Comparison of ENCODE assay signal across 20 cellular contexts in the genomic region with DNA sequence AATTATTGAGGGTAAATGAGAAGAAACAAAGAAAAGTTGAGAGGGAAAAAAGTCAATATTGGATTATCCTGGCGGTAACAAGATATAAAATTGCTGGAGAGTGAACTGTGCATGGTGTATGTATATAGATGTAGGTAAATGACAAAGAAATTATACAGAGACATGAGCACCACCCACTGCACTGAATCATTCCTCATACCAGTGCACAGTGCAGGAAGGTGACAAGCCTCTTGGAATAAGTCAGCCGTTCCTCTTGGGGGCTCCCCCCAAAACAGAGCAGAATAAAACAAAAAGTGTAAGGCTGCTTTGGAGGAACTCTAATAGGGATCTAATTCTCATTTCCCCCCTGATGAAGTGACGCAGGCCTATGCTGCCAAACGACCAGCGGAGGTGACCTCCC.
"Had no signal": no experiment of that assay in that cellular context is flagged by ENCODE, and none has a peak within 500 bp of the region (broad histone marks: within the 10 kb centered on the region; RNA-seq: fewer than 3 reads in every experiment).

No MANE protein-coding gene starts in this region.

- H3K4me3 ChIP-seq: adrenal gland, esophagus squamous epithelium, prostate gland, skin epidermis, suprapubic skin, transverse colon, uterus had no signal

- H3K9me3 Mint-ChIP-seq: activated naive CD4-positive, alpha-beta T cell treated with anti-CD3 and anti-CD28 coated beads, Interleukin-2, amount 50 U/mL, for 72 hours; activated T-cell treated with anti-CD3 and anti-CD28 coated beads, Interleukin-2, amount 50 U/mL, for 72 hours; dendritic cell treated with granulocyte-macrophage colony-stimulating factor and Interleukin-4, amounts not matched to agents 40 ng/mL and 50 ng/mL, for 4 days; memory B cell; stimulated activated naive CD8-positive, alpha-beta T cell treated with anti-CD3 and anti-CD28 coated beads, Interleukin-15, amount 100 ng/mL, for 72 hours; T-helper 1 cell treated with Interleukin-12 subunit alpha and Interleukin-12 subunit beta and Interleukin-4 antibody, amounts not matched to agents 30 μg/mL and 1 μg/mL, for 36 hours had no signal

- H3K27ac Mint-ChIP-seq: activated T-cell treated with anti-CD3 and anti-CD28 coated beads, Interleukin-2, amount 50 U/mL, for 72 hours; dendritic cell treated with granulocyte-macrophage colony-stimulating factor and Interleukin-4, amounts not matched to agents 40 ng/mL and 50 ng/mL, for 4 days; memory B cell; naive thymus-derived CD4-positive, alpha-beta T cell; stimulated activated naive CD8-positive, alpha-beta T cell treated with anti-CD3 and anti-CD28 coated beads, Interleukin-15, amount 100 ng/mL, for 72 hours; T-helper 1 cell treated with Interleukin-12 subunit alpha and Interleukin-12 subunit beta and Interleukin-4 antibody, amounts not matched to agents 30 μg/mL and 1 μg/mL, for 36 hours had no signal

- H3K4me1 ChIP-seq: adrenal gland, esophagus squamous epithelium, prostate gland, suprapubic skin, transverse colon, uterus had no signal

- H3K4me3 Mint-ChIP-seq: activated T-cell treated with anti-CD3 and anti-CD28 coated beads, Interleukin-2, amount 50 U/mL, for 72 hours; dendritic cell treated with granulocyte-macrophage colony-stimulating factor and Interleukin-4, amounts not matched to agents 40 ng/mL and 50 ng/mL, for 4 days; memory B cell; naive thymus-derived CD4-positive, alpha-beta T cell; stimulated activated naive CD8-positive, alpha-beta T cell treated with anti-CD3 and anti-CD28 coated beads, Interleukin-15, amount 100 ng/mL, for 72 hours; T-helper 1 cell treated with Interleukin-12 subunit alpha and Interleukin-12 subunit beta and Interleukin-4 antibody, amounts not matched to agents 30 μg/mL and 1 μg/mL, for 36 hours had no signal

- H3K36me3 ChIP-seq: adrenal gland, esophagus squamous epithelium, prostate gland, suprapubic skin, transverse colon, uterus had no signal

- H3K36me3 Mint-ChIP-seq: activated naive CD4-positive, alpha-beta T cell treated with anti-CD3 and anti-CD28 coated beads, Interleukin-2, amount 50 U/mL, for 72 hours; memory B cell; naive thymus-derived CD4-positive, alpha-beta T cell had no signal

- DNase-seq: activated CD4-positive, alpha-beta T cell treated with anti-CD3 and anti-CD28 coated beads for 1 hour; activated CD4-positive, alpha-beta T cell treated with anti-CD3 and anti-CD28 coated beads, Interleukin-2, amount 50 U/mL, for 4 hours; activated gamma-delta T cell; activated T-cell treated with anti-CD3 and anti-CD28 coated beads, Interleukin-2, amount 50 U/mL, for 72 hours; adrenal gland; effector memory CD4-positive, alpha-beta T cell; esophagus squamous epithelium; naive thymus-derived CD4-positive, alpha-beta T cell; stimulated activated CD4-positive, alpha-beta T cell treated with anti-CD3 and anti-CD28 coated beads, Interleukin-15, amount 100 ng/mL, for 24 hours; stimulated activated CD4-positive, alpha-beta T cell treated with anti-CD3 and anti-CD28 coated beads, Interleukin-4, amount 100 ng/mL, for 1 hour; stimulated activated naive CD8-positive, alpha-beta T cell treated with anti-CD3 and anti-CD28 coated beads, Interleukin-15, amount 100 ng/mL, for 72 hours; transverse colon; uterus had no signal

- H3K27ac ChIP-seq: adrenal gland, esophagus squamous epithelium, prostate gland, skin epidermis, suprapubic skin, transverse colon, uterus had no signal

- H3K27me3 Mint-ChIP-seq: dendritic cell treated with granulocyte-macrophage colony-stimulating factor and Interleukin-4, amounts not matched to agents 40 ng/mL and 50 ng/mL, for 4 days; memory B cell had no signal

- H3K27me3 ChIP-seq: adrenal gland, esophagus squamous epithelium, suprapubic skin, transverse colon, uterus had no signal

- H3K9me3 ChIP-seq: adrenal gland, esophagus squamous epithelium, prostate gland, suprapubic skin, transverse colon, uterus had no signal

- H3K4me1 Mint-ChIP-seq: memory B cell; naive thymus-derived CD4-positive, alpha-beta T cell; stimulated activated naive CD8-positive, alpha-beta T cell treated with anti-CD3 and anti-CD28 coated beads, Interleukin-15, amount 100 ng/mL, for 72 hours had no signal

- ATAC-seq: activated naive CD4-positive, alpha-beta T cell treated with anti-CD3 and anti-CD28 coated beads, Interleukin-2, amount 50 U/mL, for 72 hours; activated T-cell treated with anti-CD3 and anti-CD28 coated beads, Interleukin-2, amount 50 U/mL, for 72 hours; naive thymus-derived CD4-positive, alpha-beta T cell; stimulated activated naive CD8-positive, alpha-beta T cell treated with anti-CD3 and anti-CD28 coated beads, Interleukin-15, amount 100 ng/mL, for 72 hours had no signal
